Comparison of ENCODE assay signal across 14 cellular contexts in the genomic region with DNA sequence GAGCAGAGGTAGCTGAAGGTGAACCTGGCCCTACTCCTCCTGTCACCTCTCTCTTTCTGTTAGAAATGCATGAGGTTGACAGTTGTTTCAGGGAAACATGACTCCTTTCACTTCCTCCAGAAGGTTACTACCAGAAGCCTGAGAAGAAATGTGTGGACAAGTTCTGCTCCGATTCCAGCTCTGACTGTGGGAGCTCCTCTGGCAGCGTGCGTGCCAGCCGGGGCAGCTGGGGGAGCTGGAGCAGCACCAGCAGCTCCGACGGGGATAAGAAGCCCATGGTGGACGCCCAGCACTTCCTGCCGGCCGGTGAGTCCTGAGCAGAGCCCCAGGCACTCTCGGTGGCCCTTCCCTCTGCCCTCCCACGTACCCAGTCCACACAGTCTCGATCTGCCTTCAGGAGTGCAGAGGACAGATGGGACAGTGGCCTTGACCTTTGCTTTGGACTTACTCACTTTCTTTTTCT.
DNase-seq lines count a peak whose midpoint lies in the region; ATAC-seq and TF ChIP-seq lines count a peak whose summit lies in the region.
"Had no signal": no experiment of that assay in that cellular context is flagged by ENCODE, and none has a peak within 500 bp of the region (broad histone marks: within the 10 kb centered on the region; RNA-seq: fewer than 3 reads in every experiment).

No MANE protein-coding gene starts in this region.

- H4K20me1 ChIP-seq in BLaER1 treated with 17β-estradiol and CSF1 and Interleukin-3, amounts not matched to agents 10 nM and 100 nM: peaks cover 0 to 58% (median 11%) of the 10 kb centered on the region in 11 experiments; a peak in 11 of 22 replicates

- H3K4me3 ChIP-seq in BLaER1 treated with 17β-estradiol and CSF1 and Interleukin-3, amounts not matched to agents 10 nM and 100 nM: no peak overlapping the region
- no peak overlapping the region for H3K4me3 ChIP-seq in neutrophil (ENCODE audit: low read depth in 1 of 2, low read length in 1 of 2)
- H3K4me3 ChIP-seq: cardiac muscle cell, lower lobe of right lung had no signal

- peaks cover 73 to 100% (median 100%) of the 10 kb centered on the region in 11 experiments for H3K36me3 ChIP-seq in BLaER1 treated with 17β-estradiol and CSF1 and Interleukin-3, amounts not matched to agents 10 nM and 100 nM
- H3K36me3 ChIP-seq in neutrophil: peaks cover 92% of the 10 kb centered on the region
- H3K36me3 ChIP-seq: cardiac muscle cell had no signal

- H3K9ac ChIP-seq in BLaER1 treated with 17β-estradiol and CSF1 and Interleukin-3, amounts not matched to agents 10 nM and 100 nM: no peak overlapping the region

- no peaks in the 10 kb centered on the region for H3K9me3 Mint-ChIP-seq in activated T-helper 1 cell treated with anti-CD3 and anti-CD28 coated beads, Interleukin-12 subunit alpha, Interleukin-12 subunit beta, Interleukin-2, Interleukin-4 antibody, amounts not matched to agents 30 ng/mL and 10 ng/mL and 1 ng/mL, durations not matched to agents 14 hours and 24 hours and 36 hours
- H3K9me3 Mint-ChIP-seq: H9 had no signal

- H3K4me1 Mint-ChIP-seq in activated T-helper 1 cell treated with anti-CD3 and anti-CD28 coated beads, Interleukin-12 subunit alpha, Interleukin-12 subunit beta, Interleukin-2, Interleukin-4 antibody, amounts not matched to agents 30 ng/mL and 10 ng/mL and 1 ng/mL, durations not matched to agents 14 hours and 24 hours and 36 hours (ENCODE audit: low read depth): peaks cover 14% of the 10 kb centered on the region

- DNase-seq in activated T-helper 1 cell treated with anti-CD3 and anti-CD28 coated beads, Interleukin-12 subunit alpha, Interleukin-12 subunit beta, Interleukin-2, Interleukin-4 antibody, amounts not matched to agents 30 ng/mL and 10 ng/mL and 1 ng/mL, durations not matched to agents 14 hours and 24 hours and 36 hours (ENCODE audit: low spot score): no peak
- DNase-seq in activated CD8-positive, alpha-beta memory T cell treated with anti-CD3 and anti-CD28 coated beads for 24 hours: no peak
- DNase-seq in stimulated activated naive CD4-positive, alpha-beta T cell (lab: John Stamatoyannopoulos, UW): no peak
- DNase-seq in GF-D8 (lab: John Stamatoyannopoulos, UW) (no peak), NCI-H2107 (lab: John Stamatoyannopoulos, UW) (no peak)
- DNase-seq: C1 segment of cervical spinal cord, H9, lower lobe of right lung, NCI-H1105, NCI-H345 had no signal

- TF ChIP-seq CTCF in neutrophil (IDR thresholded peaks at IDR 0.05): no peak

- peaks cover 47% of the 10 kb centered on the region for H3K36me3 Mint-ChIP-seq in activated T-helper 1 cell treated with anti-CD3 and anti-CD28 coated beads, Interleukin-12 subunit alpha, Interleukin-12 subunit beta, Interleukin-2, Interleukin-4 antibody, amounts not matched to agents 30 ng/mL and 10 ng/mL and 1 ng/mL, durations not matched to agents 14 hours and 24 hours and 36 hours (ENCODE audit: low read depth)

- TF ChIP-seq POLR2A in GM18505 (IDR thresholded peaks at IDR 0.05; ENCODE audit: borderline replicate concordance, extremely low read depth, insufficient read depth, insufficient read length): peak; percentile 24

- peak overlapping the region in 6 of 11 experiments; percentile 1 to 51 (median 40); a peak in 12 of 22 replicates for H3K4me2 ChIP-seq in BLaER1 treated with 17β-estradiol and CSF1 and Interleukin-3, amounts not matched to agents 10 nM and 100 nM

- peak overlapping the region in 6 of 11 experiments; percentile 0 to 52 (median 24); a peak in 7 of 22 replicates for H3K27ac ChIP-seq in BLaER1 treated with 17β-estradiol and CSF1 and Interleukin-3, amounts not matched to agents 10 nM and 100 nM
- peak overlapping the region; percentile 43 for H3K27ac ChIP-seq in neutrophil
- H3K27ac ChIP-seq: cardiac muscle cell, lower lobe of right lung had no signal

- H3K27me3 Mint-ChIP-seq in activated T-helper 1 cell treated with anti-CD3 and anti-CD28 coated beads, Interleukin-12 subunit alpha, Interleukin-12 subunit beta, Interleukin-2, Interleukin-4 antibody, amounts not matched to agents 30 ng/mL and 10 ng/mL and 1 ng/mL, durations not matched to agents 14 hours and 24 hours and 36 hours (ENCODE audit: insufficient read depth): no peaks in the 10 kb centered on the region

- no peak for ATAC-seq in GM18505 (IDR thresholded peaks at IDR 0.05; ENCODE audit: unreplicated experiment)
- ATAC-seq: lower lobe of right lung had no signal

- H3K4me1 ChIP-seq in BLaER1 treated with 17β-estradiol and CSF1 and Interleukin-3, amounts not matched to agents 10 nM and 100 nM: peaks cover 23 to 48% (median 39%) of the 10 kb centered on the region in 10 experiments; a peak in 18 of 20 replicates
- peaks cover 0 to 4% of the 10 kb centered on the region in 2 experiments for H3K4me1 ChIP-seq in neutrophil (ENCODE audit: control insufficient read depth in 1 of 2, insufficient read depth in 1 of 2, low read depth in 1 of 2, low read length in 1 of 2)
- H3K4me1 ChIP-seq: lower lobe of right lung had no signal

- H3K27ac Mint-ChIP-seq in activated T-helper 1 cell treated with anti-CD3 and anti-CD28 coated beads, Interleukin-12 subunit alpha, Interleukin-12 subunit beta, Interleukin-2, Interleukin-4 antibody, amounts not matched to agents 30 ng/mL and 10 ng/mL and 1 ng/mL, durations not matched to agents 14 hours and 24 hours and 36 hours: peak overlapping the region; percentile 58
- H3K27ac Mint-ChIP-seq: H9 had no signal

- no peaks in the 10 kb centered on the region for H3K27me3 ChIP-seq in BLaER1 treated with 17β-estradiol and CSF1 and Interleukin-3, amounts not matched to agents 10 nM and 100 nM
- no peaks in the 10 kb centered on the region for H3K27me3 ChIP-seq in neutrophil
- H3K27me3 ChIP-seq: cardiac muscle cell had no signal

- no peaks in the 10 kb centered on the region for H3K9me3 ChIP-seq in BLaER1 treated with 17β-estradiol and CSF1 and Interleukin-3, amounts not matched to agents 10 nM and 100 nM (replicated peaks in 1 of 11)
- H3K9me3 ChIP-seq in neutrophil: no peaks in the 10 kb centered on the region
- H3K9me3 ChIP-seq: lower lobe of right lung had no signal

- intact Hi-C loops in activated T-helper 1 cell treated with anti-CD3 and anti-CD28 coated beads, Interleukin-12 subunit alpha, Interleukin-12 subunit beta, Interleukin-2, Interleukin-4 antibody, amounts not matched to agents 30 ng/mL and 10 ng/mL and 1 ng/mL, durations not matched to agents 14 hours and 24 hours and 36 hours (cut with micrococcal nuclease): no loop called here

- no peak overlapping the region for H3K4me3 Mint-ChIP-seq in activated T-helper 1 cell treated with anti-CD3 and anti-CD28 coated beads, Interleukin-12 subunit alpha, Interleukin-12 subunit beta, Interleukin-2, Interleukin-4 antibody, amounts not matched to agents 30 ng/mL and 10 ng/mL and 1 ng/mL, durations not matched to agents 14 hours and 24 hours and 36 hours
- H3K4me3 Mint-ChIP-seq: H9 had no signal
